ENCODE assay signal across 19 cellular contexts in the genomic region with DNA sequence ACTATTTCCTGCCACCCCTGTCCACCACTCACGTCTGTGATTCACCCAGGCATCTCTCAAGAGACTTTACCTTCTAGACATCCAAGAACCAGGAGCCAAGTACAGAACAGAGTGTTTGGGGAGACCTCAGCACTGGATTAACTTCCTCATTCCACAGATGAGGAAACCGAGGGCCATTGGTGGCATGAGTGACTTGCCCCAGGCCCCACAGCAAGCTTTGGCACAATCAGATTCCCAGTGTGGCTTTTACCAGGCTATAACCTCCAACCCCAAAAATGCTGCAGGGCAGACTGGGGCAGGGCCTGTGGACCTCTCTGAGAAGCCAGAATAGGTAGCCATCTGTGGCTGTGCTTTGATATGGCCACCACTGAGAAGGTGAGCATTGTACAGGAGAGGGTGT.
DNase-seq lines count a peak whose midpoint lies in the region; ATAC-seq, FAIRE-seq and TF ChIP-seq lines count a peak whose summit lies in the region.
"Had no signal": no experiment of that assay in that cellular context is flagged by ENCODE, and none has a peak within 500 bp of the region (broad histone marks: within the 10 kb centered on the region; RNA-seq: fewer than 3 reads in every experiment).

No MANE protein-coding gene starts in this region.

- in situ Hi-C loops in KBM-7 (cut with MboI; ENCODE audit: low pct_unique_long_range_greater_than_20kb, low sequenced_read_pairs), result no loop called here

- H3K27ac Mint-ChIP-seq in osteocyte (ENCODE audit: unreplicated experiment) (no peak overlapping the region), HFFc6 (no peak overlapping the region)
- no peak overlapping the region for H3K27ac Mint-ChIP-seq in activated T-helper 17 cell treated with anti-CD3 and anti-CD28 coated beads, Interleukin-2, amount 50 U/mL, for 72 hours

- no peak for TF ChIP-seq POLR2A in NB4 (IDR thresholded peaks at IDR 0.05; ENCODE audit: extremely low read depth, insufficient read length)

- H3K9me3 Mint-ChIP-seq in osteocyte (ENCODE audit: unreplicated experiment), result no peaks in the 10 kb centered on the region
- H3K9me3 Mint-ChIP-seq in activated T-helper 17 cell treated with anti-CD3 and anti-CD28 coated beads, Interleukin-2, amount 50 U/mL, for 72 hours, result no peaks in the 10 kb centered on the region
- no peaks in the 10 kb centered on the region for H3K9me3 Mint-ChIP-seq in HFFc6
- H3K9me3 Mint-ChIP-seq: CD8-positive, alpha-beta memory T cell had no signal

- no peak overlapping the region for H3K4me3 Mint-ChIP-seq in osteocyte (ENCODE audit: unreplicated experiment)
- no peak overlapping the region for H3K4me3 Mint-ChIP-seq in activated T-helper 17 cell treated with anti-CD3 and anti-CD28 coated beads, Interleukin-2, amount 50 U/mL, for 72 hours
- H3K4me3 Mint-ChIP-seq in HFFc6, result no peak overlapping the region
- H3K4me3 Mint-ChIP-seq: CD8-positive, alpha-beta memory T cell had no signal

- no peak for DNase-seq in GM19239 (ENCODE audit: insufficient read length, low spot score)
- DNase-seq in NB4 (ENCODE audit: low read depth), result peak; percentile 12
- DNase-seq in coronary artery (ENCODE audit: low spot score), result peak; percentile 41
- DNase-seq in osteocyte (ENCODE audit: extremely low spot score, unreplicated experiment), result peak; percentile 57
- DNase-seq in DMS53 treated with DMSO at 0.1 percent for 48 hours (lab: John Stamatoyannopoulos, UW; ENCODE audit: unreplicated experiment), result no peak
- no peak for DNase-seq in KBM-7
- DNase-seq in HFFc6, result no peak
- DNase-seq: AML-193; Caco-2; CD8-positive, alpha-beta memory T cell; GF-D8; HCEC 1CT had no signal

- peak; percentile 4 for FAIRE-seq in GM19239 (lab: Jason Lieb, UNC)
- FAIRE-seq: A549, GM18507, H1, K562 had no signal

- H3K4me1 Mint-ChIP-seq in osteocyte (ENCODE audit: unreplicated experiment) (no peaks in the 10 kb centered on the region), HFFc6 (ENCODE audit: low read depth) (no peaks in the 10 kb centered on the region)
- H3K4me1 Mint-ChIP-seq in activated T-helper 17 cell treated with anti-CD3 and anti-CD28 coated beads, Interleukin-2, amount 50 U/mL, for 72 hours, result no peaks in the 10 kb centered on the region
- H3K4me1 Mint-ChIP-seq: CD8-positive, alpha-beta memory T cell had no signal

- H3K4me3 ChIP-seq in NB4 (ENCODE audit: low read depth, low read length) (no peak overlapping the region), coronary artery (no peak overlapping the region)
- H3K4me3 ChIP-seq: A549, BLaER1, K562 had no signal

- H3K27me3 Mint-ChIP-seq in osteocyte (ENCODE audit: unreplicated experiment) (peaks cover 46% of the 10 kb centered on the region), HFFc6 (ENCODE audit: insufficient read depth) (peaks cover 51% of the 10 kb centered on the region)
- peaks cover 17% of the 10 kb centered on the region for H3K27me3 Mint-ChIP-seq in activated T-helper 17 cell treated with anti-CD3 and anti-CD28 coated beads, Interleukin-2, amount 50 U/mL, for 72 hours

- ATAC-seq in activated T-helper 17 cell treated with anti-CD3 and anti-CD28 coated beads, Interleukin-2, amount 50 U/mL, for 72 hours (replicated peaks), result no peak
- ATAC-seq: A549, K562 had no signal

- H3K27ac ChIP-seq in coronary artery, result no peak overlapping the region
- H3K27ac ChIP-seq: A549, BLaER1, HL-60 had no signal

- H3K36me3 Mint-ChIP-seq in osteocyte (ENCODE audit: unreplicated experiment) (no peaks in the 10 kb centered on the region), HFFc6 (ENCODE audit: low read depth) (no peaks in the 10 kb centered on the region)
- H3K36me3 Mint-ChIP-seq in activated T-helper 17 cell treated with anti-CD3 and anti-CD28 coated beads, Interleukin-2, amount 50 U/mL, for 72 hours (ENCODE audit: low read depth), result no peaks in the 10 kb centered on the region
- H3K36me3 Mint-ChIP-seq: CD8-positive, alpha-beta memory T cell had no signal

- no peak for TF ChIP-seq CTCF in NB4 (IDR thresholded peaks at IDR 0.05; ENCODE audit: low read depth, low read length)
- TF ChIP-seq CTCF in coronary artery (IDR thresholded peaks at IDR 0.05), result no peak
- TF ChIP-seq CTCF in osteocyte (IDR thresholded peaks at IDR 0.05), result no peak
- TF ChIP-seq CTCF in HFFc6 (IDR thresholded peaks at IDR 0.05), result no peak

Comparison
In these comparisons a context has a peak if more than half of its experiments do, and no peak if none do; other contexts are left out.
1. DNase-seq: peak in NB4 (single experiment), coronary artery (single experiment) and osteocyte (single experiment); none in GM19239 (single experiment), DMS53 treated with DMSO at 0.1 percent for 48 hours (single experiment), KBM-7 (single experiment) and HFFc6 (single experiment).